ENCODE assay signal across 18 cellular contexts in genomic region chr13:75839418-75839817, GRCh38.
DNase-seq lines count a peak whose midpoint lies in the region; ATAC-seq and TF ChIP-seq lines count a peak whose summit lies in the region.
"Had no signal": no experiment of that assay in that cellular context is flagged by ENCODE, and none has a peak within 500 bp of the region (broad histone marks: within the 10 kb centered on the region; RNA-seq: fewer than 3 reads in every experiment).

No MANE protein-coding gene starts in this region.

- no peak overlapping the region for H2BK20ac ChIP-seq in H9 (ENCODE audit: low read depth, low read length, poor library complexity, severe bottlenecking)

- H3K23ac ChIP-seq in H9 (ENCODE audit: insufficient read length, low read depth, low read length): no peak overlapping the region

- H2BK5ac ChIP-seq in H9 (ENCODE audit: insufficient read length, low read length): no peak overlapping the region

- no peak overlapping the region for H2BK15ac ChIP-seq in H9 (ENCODE audit: low read depth, low read length)

- no peaks in the 10 kb centered on the region for H4K20me1 ChIP-seq in H9 (ENCODE audit: control insufficient read depth, insufficient read depth, insufficient read length)

- no peak overlapping the region for H4K91ac ChIP-seq in H9 (ENCODE audit: insufficient read length, low read depth, low read length)

- H3K23me2 ChIP-seq in H9 (ENCODE audit: insufficient read length, low read depth, low read length, poor library complexity, severe bottlenecking): no peaks in the 10 kb centered on the region

- peak overlapping the region; percentile 31 for H3K27ac Mint-ChIP-seq in activated T-cell treated with anti-CD3 and anti-CD28 coated beads, Interleukin-2, amount 50 U/mL, for 72 hours
- H3K27ac Mint-ChIP-seq in H9: no peak overlapping the region
- H3K27ac Mint-ChIP-seq: B cell had no signal

- H3K9me3 ChIP-seq in thymus (ENCODE audit: control insufficient read depth): peaks cover 3% of the 10 kb centered on the region
- H3K9me3 ChIP-seq in H9 (ENCODE audit: control insufficient read depth, low read depth, low read length): no peaks in the 10 kb centered on the region

- no peak overlapping the region for H3K4me3 ChIP-seq in Jurkat, Clone E6-1 (ENCODE audit: low read length)
- H3K4me3 ChIP-seq in thymus (ENCODE audit: low read length): no peak overlapping the region

- no peak overlapping the region for H2BK12ac ChIP-seq in H9 (ENCODE audit: insufficient read length, low read depth, low read length)

- no peak overlapping the region for H3K4ac ChIP-seq in H9 (ENCODE audit: low read depth, low read length)

- peaks cover 2 to 15% of the 10 kb centered on the region in 2 donors for H3K36me3 Mint-ChIP-seq in activated T-cell treated with anti-CD3 and anti-CD28 coated beads, Interleukin-2, amount 50 U/mL, for 72 hours (ENCODE audit: insufficient read depth in 2 of 2)
- peaks cover 34% of the 10 kb centered on the region for H3K36me3 Mint-ChIP-seq in activated T-cell treated with anti-CD3 and anti-CD28 coated beads, Interleukin-2, amount 50 U/mL, for 4 hours (ENCODE audit: insufficient read depth)
- H3K36me3 Mint-ChIP-seq in H9 (ENCODE audit: insufficient read depth in 1 of 3, low read depth in 3 of 3): peaks cover 13 to 29% (median 18%) of the 10 kb centered on the region in 3 experiments

- no peak overlapping the region for H3K9ac ChIP-seq in H9 (ENCODE audit: extremely low read depth, insufficient read length, low read length)

- no peaks in the 10 kb centered on the region for H3K79me2 ChIP-seq in H9 (ENCODE audit: insufficient read depth, low read length)

- H3K14ac ChIP-seq in H9 (ENCODE audit: insufficient read depth, low read length): no peak overlapping the region

- H3K27ac ChIP-seq in thymus (ENCODE audit: low read depth) (peak overlapping the region; percentile 61), H9 (ENCODE audit: insufficient read length, low read depth, low read length) (no peak overlapping the region)
- H3K27ac ChIP-seq: HL-60 had no signal

- peaks cover 0 to 3% of the 10 kb centered on the region in 2 donors for H3K9me3 Mint-ChIP-seq in activated T-cell treated with anti-CD3 and anti-CD28 coated beads, Interleukin-2, amount 50 U/mL, for 72 hours
- no peaks in the 10 kb centered on the region for H3K9me3 Mint-ChIP-seq in activated T-cell treated with anti-CD3 and anti-CD28 coated beads, Interleukin-2, amount 50 U/mL, for 4 hours
- H3K9me3 Mint-ChIP-seq in H9: peaks cover 4 to 5% of the 10 kb centered on the region in 2 experiments; a peak in 4 of 5 replicates

- no peak overlapping the region for H3T11ph ChIP-seq in H9 (ENCODE audit: low read length)

- H3K4me3 Mint-ChIP-seq in activated T-cell treated with anti-CD3 and anti-CD28 coated beads, Interleukin-2, amount 50 U/mL, for 72 hours: no peak overlapping the region
- no peak overlapping the region for H3K4me3 Mint-ChIP-seq in activated T-cell treated with anti-CD3 and anti-CD28 coated beads, Interleukin-2, amount 50 U/mL, for 4 hours
- H3K4me3 Mint-ChIP-seq in H9: no peak overlapping the region
- H3K4me3 Mint-ChIP-seq: B cell; CD4-positive, alpha-beta memory T cell had no signal

- no peak overlapping the region for H2BK120ac ChIP-seq in H9 (ENCODE audit: low read depth, low read length, poor library complexity, severe bottlenecking)

- H3K27me3 ChIP-seq in thymus (ENCODE audit: control insufficient read depth, insufficient read depth) (no peaks in the 10 kb centered on the region), H9 (ENCODE audit: insufficient read depth, low read length) (no peaks in the 10 kb centered on the region)

- ATAC-seq in activated T-cell treated with anti-CD3 and anti-CD28 coated beads, Interleukin-2, amount 50 U/mL, for 72 hours (replicated peaks in 1 of 2): no peak
- no peak for ATAC-seq in activated T-cell treated with anti-CD3 and anti-CD28 coated beads, Interleukin-2, amount 50 U/mL, for 4 hours
- ATAC-seq in GM18502 (IDR thresholded peaks at IDR 0.05; ENCODE audit: poor library complexity, unreplicated experiment): no peak
- ATAC-seq in GM21717 (IDR thresholded peaks at IDR 0.05; ENCODE audit: unreplicated experiment): no peak

- H2AFZ ChIP-seq in H9 (ENCODE audit: low read length): no peak overlapping the region

- DNase-seq in activated T-cell treated with anti-CD3 and anti-CD28 coated beads, Interleukin-2, amount 50 U/mL, for 72 hours: no peak
- DNase-seq in activated T-cell treated with anti-CD3 and anti-CD28 coated beads, Interleukin-2, amount 50 U/mL, for 4 hours: no peak
- DNase-seq in Jurkat, Clone E6-1 (ENCODE audit: low read depth, low spot score): peak; percentile 20
- DNase-seq in fibroblast of gingiva (ENCODE audit: low read depth): peak; percentile 6
- DNase-seq in H9: no peak
- DNase-seq: 8988T; C1 segment of cervical spinal cord; CD4-positive, alpha-beta memory T cell; DND-41; GF-D8; GOT3; HCEC 1CT; KBM-7 had no signal

- no peak overlapping the region for H3K4me2 ChIP-seq in H9 (ENCODE audit: insufficient read depth, insufficient read length, low read length)

- H3K18ac ChIP-seq in H9 (ENCODE audit: insufficient read length, low read depth, low read length): no peak overlapping the region

- H4K5ac ChIP-seq in H9 (ENCODE audit: insufficient read length, low read depth, low read length): no peak overlapping the region

- H4K8ac ChIP-seq in H9 (replicated peaks; ENCODE audit: insufficient read length, low read depth, low read length): no peak overlapping the region

- no peaks in the 10 kb centered on the region for H3K79me1 ChIP-seq in H9 (ENCODE audit: insufficient read depth, low read depth, low read length, poor library complexity, severe bottlenecking)

- no peaks in the 10 kb centered on the region for H3K27me3 Mint-ChIP-seq in activated T-cell treated with anti-CD3 and anti-CD28 coated beads, Interleukin-2, amount 50 U/mL, for 72 hours (ENCODE audit: low read depth)
- H3K27me3 Mint-ChIP-seq in activated T-cell treated with anti-CD3 and anti-CD28 coated beads, Interleukin-2, amount 50 U/mL, for 4 hours (ENCODE audit: low read depth): no peaks in the 10 kb centered on the region
- no peaks in the 10 kb centered on the region for H3K27me3 Mint-ChIP-seq in H9 (ENCODE audit: low read depth)
- H3K27me3 Mint-ChIP-seq: B cell; CD4-positive, alpha-beta memory T cell had no signal

- peaks cover 23% of the 10 kb centered on the region for H3K36me3 ChIP-seq in thymus (ENCODE audit: control insufficient read depth, insufficient read depth)

- 14% methylated on average over 2 of the region's 2 CpGs for WGBS in thymus
- WGBS in H9 (ENCODE audit: extremely low coverage, insufficient read length, low lambda C conversion rate): no CpG with 5 or more reads among the region's 2 CpGs

- H2AK5ac ChIP-seq in H9 (ENCODE audit: insufficient read length, low read length): no peak overlapping the region

- H3K4me1 Mint-ChIP-seq in activated T-cell treated with anti-CD3 and anti-CD28 coated beads, Interleukin-2, amount 50 U/mL, for 72 hours (ENCODE audit: low read depth): peaks cover 10% of the 10 kb centered on the region
- H3K4me1 Mint-ChIP-seq in activated T-cell treated with anti-CD3 and anti-CD28 coated beads, Interleukin-2, amount 50 U/mL, for 4 hours (ENCODE audit: low read depth): peaks cover 7% of the 10 kb centered on the region
- H3K4me1 Mint-ChIP-seq in H9: 0 out of 4 replicates have a peak, but pooled peaks cover 0 to 4% of the 10 kb centered on the region in 2 experiments
- H3K4me1 Mint-ChIP-seq: B cell had no signal

- no peak for TF ChIP-seq CTCF in H9 (conservative IDR thresholded peaks at IDR 0.05)

- no peak overlapping the region for H3K56ac ChIP-seq in H9 (ENCODE audit: insufficient read length, low read depth, low read length)

- H3K4me1 ChIP-seq in thymus (ENCODE audit: control insufficient read depth, insufficient read depth, low read length) (peaks cover 26% of the 10 kb centered on the region), H9 (ENCODE audit: insufficient read depth, low read length) (no peaks in the 10 kb centered on the region)

Comparison
In these comparisons a context has a peak if more than half of its experiments do, and no peak if none do; other contexts are left out.
1. DNase-seq: peak in Jurkat, Clone E6-1 (single experiment) and fibroblast of gingiva (single experiment); none in activated T-cell treated with anti-CD3 and anti-CD28 coated beads, Interleukin-2, amount 50 U/mL, for 72 hours (0 of 2), activated T-cell treated with anti-CD3 and anti-CD28 coated beads, Interleukin-2, amount 50 U/mL, for 4 hours (single experiment) and H9 (single experiment).